ENCODE assay signal across 8 cellular contexts in genomic region chr1:28507646-28508434, GRCh38. TPM values are rescaled to one million over a fixed set of nuclear protein-coding genes. Genes with fewer than 3 reads are reported as not detected.
DNase-seq lines count a peak whose midpoint lies in the region; ATAC-seq, FAIRE-seq and TF ChIP-seq lines count a peak whose summit lies in the region.

No MANE protein-coding gene starts in this region.

- H3K36me3 ChIP-seq in PC-3 (ENCODE audit: low read depth, low read length) (peaks cover 46% of the 10 kb centered on the region), ectodermal cell (ENCODE audit: control insufficient read depth, insufficient read depth, low read length) (peaks cover 31% of the 10 kb centered on the region), pancreas (peaks cover 0 to 30% (median 16%) of the 10 kb centered on the region in 3 donors)

- POLR2A ChIA-PET in PC-3 (lab: Charles Lee; ENCODE audit: unreplicated experiment) = no interaction called here

- no TSS peak for BruUV-seq in PC-3 (replicated peaks; lab: Mats Ljungman, UMichigan)

- H3K79me2 ChIP-seq in PC-3 (ENCODE audit: low read length) = peaks cover 54% of the 10 kb centered on the region

- intact Hi-C loops in PC-3 (cut with micrococcal nuclease) (loop anchor here (5.0 kb wide), 2 partner anchors 51 to 91 kb away; no protein-coding TSS in a partner anchor), pancreas (cut with DNase I) (no loop called here)

- no peaks in the 10 kb centered on the region for H3K9me3 ChIP-seq in PC-3 (ENCODE audit: low read length)
- no peaks in the 10 kb centered on the region for H3K9me3 ChIP-seq in ectodermal cell (ENCODE audit: control insufficient read depth, low read length)
- H3K9me3 ChIP-seq in pancreas = no peaks in the 10 kb centered on the region

- peak overlapping the region; percentile 99 for H3K9ac ChIP-seq in PC-3 (ENCODE audit: low read length)

- H4K20me1 ChIP-seq in PC-3 (ENCODE audit: low read length) = peaks cover 40% of the 10 kb centered on the region

- TF ChIP-seq CTCF in PC-3 (conservative IDR thresholded peaks at IDR 0.05; ENCODE audit: low read depth, low read length) = no peak
- TF ChIP-seq CTCF in pancreas (IDR thresholded peaks at IDR 0.05) = no peak

- H3K4me3 ChIP-seq in PC-3 (ENCODE audit: low read length) (peak overlapping the region; percentile 92), ectodermal cell (ENCODE audit: insufficient read depth, low read depth, low read length) (peak overlapping the region; percentile 93), pancreas (peak overlapping the region; percentile 50 to 89 (median 72))

- peak; percentile 37 for DNase-seq in ELR (ENCODE audit: low read depth)
- DNase-seq in PC-3 = no peak
- DNase-seq in pancreas = no peak
- no peak for DNase-seq in HTR-8/SVneo (ENCODE audit: insufficient read length, low spot score)
- DNase-seq in OCI-M2 (lab: John Stamatoyannopoulos, UW; ENCODE audit: unreplicated experiment) = no peak

- H3K4me1 ChIP-seq in PC-3 (ENCODE audit: insufficient read depth, low read length) = peaks cover 26% of the 10 kb centered on the region
- peaks cover 17% of the 10 kb centered on the region for H3K4me1 ChIP-seq in ectodermal cell (ENCODE audit: control insufficient read depth, insufficient read depth, low read length)
- H3K4me1 ChIP-seq in pancreas = peaks cover 10 to 28% (median 20%) of the 10 kb centered on the region in 3 donors

- WGBS in ectodermal cell, 2 experiments = 12 to 16% methylated on average over 9 to 10 of the region's 10 CpGs
- 32 to 50% methylated on average over 10 of the region's 10 CpGs for WGBS in pancreas, 2 donors

- peaks cover 56% of the 10 kb centered on the region for H3F3A ChIP-seq in PC-3 (ENCODE audit: low read length, unreplicated experiment)

- H3K4me2 ChIP-seq in PC-3 (ENCODE audit: low read length) = peak overlapping the region; percentile 92

- ATAC-seq in PC-3 = no peak
- ATAC-seq in pancreas = no peak
- ATAC-seq in activated CD4-positive, CD25-positive, alpha-beta regulatory T cell treated with anti-CD3 and anti-CD28 coated beads, Interleukin-2, amount 50 U/mL, for 24 hours = no peak
- no peak for ATAC-seq in GM18861 (IDR thresholded peaks at IDR 0.05; ENCODE audit: unreplicated experiment)

- CTCF ChIA-PET in PC-3 (lab: Charles Lee) = no interaction called here

- no peak for FAIRE-seq in pancreas (lab: Jason Lieb, UNC)
- no peak for FAIRE-seq in HTR-8/SVneo (lab: Jason Lieb, UNC)

- H3K27ac ChIP-seq in PC-3 (ENCODE audit: low read length) = peak overlapping the region; percentile 75
- peak overlapping the region; percentile 70 for H3K27ac ChIP-seq in ectodermal cell (ENCODE audit: insufficient read depth, low read depth, low read length, poor library complexity, severe bottlenecking)
- peak overlapping the region in 3 of 4 donors; percentile 1 to 87 (median 80) for H3K27ac ChIP-seq in pancreas

- no peaks in the 10 kb centered on the region for H3K27me3 ChIP-seq in PC-3 (ENCODE audit: low read length)
- no peaks in the 10 kb centered on the region for H3K27me3 ChIP-seq in ectodermal cell (ENCODE audit: control insufficient read depth, insufficient read depth, low read length, poor library complexity, severe bottlenecking)
- H3K27me3 ChIP-seq in pancreas = no peaks in the 10 kb centered on the region

- no peaks in the 10 kb centered on the region for H3K9me2 ChIP-seq in PC-3 (replicated peaks; ENCODE audit: low read length)

- no peak overlapping the region for H2AFZ ChIP-seq in PC-3 (ENCODE audit: low read length)

RNA-seq across cellular contexts. Expression of gene RCC1, which starts 2.0 kb away (rescaled TPM):
- total RNA-seq in PC-3 (2014; rRNA removed) = 96.5 and 119 TPM in 2 replicates
- polyA plus RNA-seq in ectodermal cell (2013, experiment 1 of 4) = 73.2 TPM
- polyA plus RNA-seq in ectodermal cell (2013, experiment 2 of 4) = 63.5 TPM
- polyA plus RNA-seq in ectodermal cell (2013, experiment 3 of 4) = 50.8 TPM
- 52.0 TPM for polyA plus RNA-seq in ectodermal cell (2013, experiment 4 of 4)
- 10 to 100 TPM in 4 of 6 donors, 1 to 10 TPM in 2; 5.4 to 18.5 (median 12.8) TPM for total RNA-seq in pancreas
- 10 to 100 TPM in 1 of 2 donors, 1 to 10 TPM in 1; 8.7 to 11.4 TPM for polyA plus RNA-seq in pancreas

RNA-seq across cellular contexts. Expression of gene TRNAU1AP, which starts 45.0 kb away (rescaled TPM):
- total RNA-seq in PC-3 (2014; rRNA removed) (19.6 and 27.2 TPM in 2 replicates), pancreas (10 to 100 TPM in 3 of 6 donors, 1 to 10 TPM in 3; 5.5 to 12.2 (median 9.6) TPM)
- polyA plus RNA-seq in ectodermal cell (2013, experiment 1 of 4) = 42.1 TPM
- 50.2 TPM for polyA plus RNA-seq in ectodermal cell (2013, experiment 2 of 4)
- 40.5 TPM for polyA plus RNA-seq in ectodermal cell (2013, experiment 3 of 4)
- polyA plus RNA-seq in ectodermal cell (2013, experiment 4 of 4) = 40.3 TPM
- 10 to 100 TPM; 16.9 to 17.8 TPM for polyA plus RNA-seq in pancreas
